Comparison of ENCODE assay signal across 8 cellular contexts in genomic region chr13:97125051-97125809, GRCh38.
A peak's percentile ranks its signal among the peaks of the same experiment; 100 is the strongest.
DNase-seq lines count a peak whose midpoint lies in the region; ATAC-seq and TF ChIP-seq lines count a peak whose summit lies in the region.

No MANE protein-coding gene starts in this region.

- no peak overlapping the region for H3K4me3 ChIP-seq in esophagus (ENCODE audit: low read depth in 1 of 2, low read length in 2 of 2)

- DNase-seq in activated CD8-positive, alpha-beta memory T cell treated with anti-CD3 and anti-CD28 coated beads, Interleukin-2, amount 10 ng/mL, durations not matched to agents 7 days and 5 days, result no peak
- no peak for DNase-seq in activated CD8-positive, alpha-beta memory T cell treated with anti-CD3 and anti-CD28 coated beads, Interleukin-2, amount 50 U/mL, for 4 hours
- DNase-seq in NOMO-1 (lab: John Stamatoyannopoulos, UW; ENCODE audit: unreplicated experiment in 2 of 2), result peak; percentile 44 to 74
- no peak for DNase-seq in progenitor cell of endocrine pancreas (ENCODE audit: low spot score, unreplicated experiment)
- DNase-seq in GM13977 (ENCODE audit: low spot score), result no peak
- DNase-seq in GM19238 (ENCODE audit: insufficient read length, low spot score), result no peak

- no peaks in the 10 kb centered on the region for H3K9me3 ChIP-seq in esophagus (ENCODE audit: control insufficient read depth in 2 of 2, insufficient read depth in 1 of 2, low read depth in 1 of 2, low read length in 1 of 2)

- no peaks in the 10 kb centered on the region for H3K36me3 Mint-ChIP-seq in activated CD8-positive, alpha-beta memory T cell treated with anti-CD3 and anti-CD28 coated beads, Interleukin-2, amount 10 ng/mL, durations not matched to agents 7 days and 5 days
- H3K36me3 Mint-ChIP-seq in progenitor cell of endocrine pancreas (ENCODE audit: insufficient read depth), result no peaks in the 10 kb centered on the region

- in situ Hi-C loops in GM13977 (cut with MboI; ENCODE audit: low pct_unique_long_range_greater_than_20kb, low sequenced_read_pairs, unreplicated experiment), result no loop called here

- peaks cover 27% of the 10 kb centered on the region for H3K27me3 Mint-ChIP-seq in activated CD8-positive, alpha-beta memory T cell treated with anti-CD3 and anti-CD28 coated beads, Interleukin-2, amount 10 ng/mL, durations not matched to agents 7 days and 5 days
- no peaks in the 10 kb centered on the region for H3K27me3 Mint-ChIP-seq in progenitor cell of endocrine pancreas

- no peak overlapping the region for H3K27ac Mint-ChIP-seq in activated CD8-positive, alpha-beta memory T cell treated with anti-CD3 and anti-CD28 coated beads, Interleukin-2, amount 10 ng/mL, durations not matched to agents 7 days and 5 days
- H3K27ac Mint-ChIP-seq in progenitor cell of endocrine pancreas, result peak overlapping the region; percentile 29

- no peaks in the 10 kb centered on the region for H3K36me3 ChIP-seq in esophagus (ENCODE audit: control insufficient read depth in 2 of 2, insufficient read depth in 2 of 2, low read length in 1 of 2)

- H3K4me1 Mint-ChIP-seq in activated CD8-positive, alpha-beta memory T cell treated with anti-CD3 and anti-CD28 coated beads, Interleukin-2, amount 10 ng/mL, durations not matched to agents 7 days and 5 days, result peaks cover 21% of the 10 kb centered on the region
- H3K4me1 Mint-ChIP-seq in progenitor cell of endocrine pancreas (ENCODE audit: low read depth), result peaks cover 35% of the 10 kb centered on the region

- H3K4me1 ChIP-seq in esophagus (ENCODE audit: control insufficient read depth in 2 of 2, insufficient read depth in 2 of 2, low read length in 1 of 2), result peaks cover 5% of the 10 kb centered on the region in 2 donors

- H3K27ac ChIP-seq in esophagus (ENCODE audit: low read depth in 2 of 2, low read length in 1 of 2), result peak overlapping the region; percentile 80 to 89

- CTCF ChIA-PET in activated CD8-positive, alpha-beta memory T cell treated with anti-CD3 and anti-CD28 coated beads, Interleukin-2, amount 10 ng/mL, durations not matched to agents 7 days and 5 days (lab: Charles Lee), result interaction anchor here (0.8 to 2.1 kb wide), 3 partner anchors 9 to 314 kb away, joined by 3 to 7 read pairs (median 6); no protein-coding TSS in a partner anchor

- WGBS in esophagus, 2 donors, result 23 to 33% methylated on average over 8 of the region's 8 CpGs

- peak; percentile 38 for ATAC-seq in activated CD8-positive, alpha-beta memory T cell treated with anti-CD3 and anti-CD28 coated beads, Interleukin-2, amount 10 ng/mL, durations not matched to agents 7 days and 5 days
- peak; percentile 31 for ATAC-seq in HG02870 (IDR thresholded peaks at IDR 0.05; ENCODE audit: unreplicated experiment)

- no peak overlapping the region for H3K4me3 Mint-ChIP-seq in activated CD8-positive, alpha-beta memory T cell treated with anti-CD3 and anti-CD28 coated beads, Interleukin-2, amount 10 ng/mL, durations not matched to agents 7 days and 5 days
- peak overlapping the region; percentile 4 for H3K4me3 Mint-ChIP-seq in progenitor cell of endocrine pancreas (ENCODE audit: low read depth)

- TF ChIP-seq CTCF in progenitor cell of endocrine pancreas (IDR thresholded peaks at IDR 0.05; ENCODE audit: unreplicated experiment) (no peak), GM13977 (IDR thresholded peaks at IDR 0.05; ENCODE audit: extremely low read depth, insufficient read depth, missing control alignments) (no peak)

- H3K9me3 Mint-ChIP-seq in activated CD8-positive, alpha-beta memory T cell treated with anti-CD3 and anti-CD28 coated beads, Interleukin-2, amount 10 ng/mL, durations not matched to agents 7 days and 5 days (ENCODE audit: low read depth), result no peaks in the 10 kb centered on the region
- H3K9me3 Mint-ChIP-seq in progenitor cell of endocrine pancreas (ENCODE audit: low read depth), result no peaks in the 10 kb centered on the region

- no peaks in the 10 kb centered on the region for H3K27me3 ChIP-seq in esophagus (ENCODE audit: control insufficient read depth in 1 of 2, insufficient read depth in 2 of 2, low read length in 2 of 2)

Comparison
In these comparisons a context has a peak if more than half of its experiments do, and no peak if none do; other contexts are left out.
1. DNase-seq: peak in NOMO-1 (2 of 2); none in activated CD8-positive, alpha-beta memory T cell treated with anti-CD3 and anti-CD28 coated beads, Interleukin-2, amount 10 ng/mL, durations not matched to agents 7 days and 5 days (single experiment), activated CD8-positive, alpha-beta memory T cell treated with anti-CD3 and anti-CD28 coated beads, Interleukin-2, amount 50 U/mL, for 4 hours (single experiment), progenitor cell of endocrine pancreas (single experiment), GM13977 (single experiment) and GM19238 (single experiment).